ENCODE assay signal across 9 cellular contexts in genomic region chr1:154983776-154984466, GRCh38. TPM values are rescaled to one million over a fixed set of nuclear protein-coding genes. Genes with fewer than 3 reads are reported as not detected.
DNase-seq lines count a peak whose midpoint lies in the region; ATAC-seq and TF ChIP-seq lines count a peak whose summit lies in the region.
"Had no signal": no experiment of that assay in that cellular context is flagged by ENCODE, and none has a peak within 500 bp of the region (broad histone marks: within the 10 kb centered on the region; RNA-seq: fewer than 3 reads in every experiment).

No MANE protein-coding gene starts in this region.

- H4K91ac ChIP-seq in neuronal stem cell (ENCODE audit: low read depth, low read length, poor library complexity) = no peak overlapping the region

- peaks cover 42% of the 10 kb centered on the region for H3K4me1 Mint-ChIP-seq in stimulated activated naive CD8-positive, alpha-beta T cell treated with anti-CD3 and anti-CD28 coated beads, Interleukin-15, amount 100 ng/mL, for 72 hours

- H3K4me2 ChIP-seq in neuronal stem cell (ENCODE audit: insufficient read depth, low read length, poor library complexity, severe bottlenecking) = peak overlapping the region; percentile 84

- H3K36me3 ChIP-seq in endocrine pancreas (ENCODE audit: control insufficient read depth, insufficient read depth, low read length) (no peaks in the 10 kb centered on the region), neuronal stem cell (replicated peaks in 1 of 2; ENCODE audit: control insufficient read depth in 2 of 2, insufficient read depth in 2 of 2, low read length in 2 of 2) (peaks cover 22 to 62% of the 10 kb centered on the region in 2 donors)

- peak overlapping the region; percentile 26 for H3K4ac ChIP-seq in neuronal stem cell (ENCODE audit: low read length)

- no peak overlapping the region for H2BK15ac ChIP-seq in neuronal stem cell (ENCODE audit: low read length)

- no peak overlapping the region for H3K14ac ChIP-seq in neuronal stem cell (ENCODE audit: low read length)

- no peak for ATAC-seq in stimulated activated naive CD8-positive, alpha-beta T cell treated with anti-CD3 and anti-CD28 coated beads, Interleukin-15, amount 100 ng/mL, for 72 hours
- ATAC-seq in HG02981 (IDR thresholded peaks at IDR 0.05; ENCODE audit: unreplicated experiment) (no peak), HG02763 (IDR thresholded peaks at IDR 0.05; ENCODE audit: unreplicated experiment) (no peak)

- H3K27ac ChIP-seq in C4-2B (peak overlapping the region; percentile 82), neuronal stem cell (replicated peaks; ENCODE audit: low read length) (no peak overlapping the region), caudate nucleus (ENCODE audit: low read depth, low read length) (no peak overlapping the region)

- no peak overlapping the region for H2BK120ac ChIP-seq in neuronal stem cell (ENCODE audit: low read depth, low read length)

- no peak overlapping the region for H3K18ac ChIP-seq in neuronal stem cell (ENCODE audit: low read length)

- H3K27me3 Mint-ChIP-seq in stimulated activated naive CD8-positive, alpha-beta T cell treated with anti-CD3 and anti-CD28 coated beads, Interleukin-15, amount 100 ng/mL, for 72 hours = no peaks in the 10 kb centered on the region
- H3K27me3 Mint-ChIP-seq: activated naive CD8-positive, alpha-beta T cell treated with anti-CD3 and anti-CD28 coated beads, Interleukin-2, amount 10 ng/mL, durations not matched to agents 7 days and 5 days had no signal

- no peaks in the 10 kb centered on the region for H3K4me1 ChIP-seq in endocrine pancreas (ENCODE audit: control insufficient read depth, insufficient read depth, low read length)
- peaks cover 1 to 5% of the 10 kb centered on the region in 2 donors for H3K4me1 ChIP-seq in neuronal stem cell (ENCODE audit: control insufficient read depth in 2 of 2, insufficient read depth in 1 of 2, low read depth in 1 of 2, low read length in 2 of 2)

- H3K79me1 ChIP-seq in neuronal stem cell (ENCODE audit: low read depth, low read length) = peaks cover 12% of the 10 kb centered on the region

- peak overlapping the region; percentile 58 for H3K9ac ChIP-seq in endocrine pancreas (ENCODE audit: control insufficient read depth, insufficient read depth, low read length)
- peak overlapping the region; percentile 82 for H3K9ac ChIP-seq in neuronal stem cell (ENCODE audit: low read depth, low read length, poor library complexity)

- H3K4me3 ChIP-seq in LNCaP clone FGC (ENCODE audit: low read depth, low read length) (peak overlapping the region; percentile 74), endocrine pancreas (ENCODE audit: control insufficient read depth, insufficient read depth, low read length) (peak overlapping the region; percentile 81), neuronal stem cell (ENCODE audit: low read length in 2 of 2) (peak overlapping the region; percentile 73 to 89)

- no peaks in the 10 kb centered on the region for H3K9me3 Mint-ChIP-seq in stimulated activated naive CD8-positive, alpha-beta T cell treated with anti-CD3 and anti-CD28 coated beads, Interleukin-15, amount 100 ng/mL, for 72 hours
- H3K9me3 Mint-ChIP-seq: activated naive CD8-positive, alpha-beta T cell treated with anti-CD3 and anti-CD28 coated beads, Interleukin-2, amount 10 ng/mL, durations not matched to agents 7 days and 5 days had no signal

- no peaks in the 10 kb centered on the region for H3K27me3 ChIP-seq in endocrine pancreas (ENCODE audit: control insufficient read depth, insufficient read depth, low read length)
- H3K27me3 ChIP-seq in neuronal stem cell (ENCODE audit: control insufficient read depth in 3 of 3, insufficient read depth in 3 of 3, low read depth in 1 of 3, low read length in 3 of 3) = no peaks in the 10 kb centered on the region

- no peak overlapping the region for H3K4me3 Mint-ChIP-seq in stimulated activated naive CD8-positive, alpha-beta T cell treated with anti-CD3 and anti-CD28 coated beads, Interleukin-15, amount 100 ng/mL, for 72 hours
- H3K4me3 Mint-ChIP-seq: activated naive CD8-positive, alpha-beta T cell treated with anti-CD3 and anti-CD28 coated beads, Interleukin-2, amount 10 ng/mL, durations not matched to agents 7 days and 5 days had no signal

- H2AK5ac ChIP-seq in neuronal stem cell (ENCODE audit: low read depth, low read length) = peak overlapping the region; percentile 59

- H2AFZ ChIP-seq in neuronal stem cell (ENCODE audit: low read length) = peak overlapping the region; percentile 55

- no peaks in the 10 kb centered on the region for H3K9me3 ChIP-seq in endocrine pancreas (ENCODE audit: control insufficient read depth, low read length)
- H3K9me3 ChIP-seq in neuronal stem cell (replicated peaks in 1 of 2; ENCODE audit: control insufficient read depth in 2 of 2, insufficient read depth in 1 of 2, low read depth in 1 of 2, low read length in 2 of 2) = no peaks in the 10 kb centered on the region

- TF ChIP-seq CTCF in C4-2B (conservative IDR thresholded peaks at IDR 0.05) = no peak
- TF ChIP-seq CTCF in LNCaP clone FGC (IDR thresholded peaks at IDR 0.05; ENCODE audit: control insufficient read depth, extremely low read depth, insufficient read depth) = no peak

- peak overlapping the region; percentile 11 for H3K23ac ChIP-seq in neuronal stem cell (ENCODE audit: low read depth, low read length, poor library complexity)

- H2BK12ac ChIP-seq in neuronal stem cell (ENCODE audit: low read length) = no peak overlapping the region

- no peak for DNase-seq in LNCaP clone FGC (ENCODE audit: low read depth)
- no peak for DNase-seq in neuronal stem cell (ENCODE audit: low spot score)
- DNase-seq in stimulated activated naive CD8-positive, alpha-beta T cell treated with anti-CD3 and anti-CD28 coated beads, Interleukin-15, amount 100 ng/mL, for 72 hours = no peak
- DNase-seq in caudate nucleus (lab: John Stamatoyannopoulos, UW) = no peak
- DNase-seq: activated naive CD8-positive, alpha-beta T cell treated with anti-CD3 and anti-CD28 coated beads, Interleukin-2, amount 10 ng/mL, durations not matched to agents 7 days and 5 days had no signal

- H3K27ac Mint-ChIP-seq in stimulated activated naive CD8-positive, alpha-beta T cell treated with anti-CD3 and anti-CD28 coated beads, Interleukin-15, amount 100 ng/mL, for 72 hours = peak overlapping the region in 1 of 2 donors; percentile 37
- H3K27ac Mint-ChIP-seq: activated naive CD8-positive, alpha-beta T cell treated with anti-CD3 and anti-CD28 coated beads, Interleukin-2, amount 10 ng/mL, durations not matched to agents 7 days and 5 days had no signal

- no peak overlapping the region for H2BK5ac ChIP-seq in neuronal stem cell (ENCODE audit: low read length)

- no CpG with 5 or more reads among the region's 17 CpGs for WGBS in neuronal stem cell (ENCODE audit: extremely low coverage in 2 of 2, insufficient read length in 2 of 2, insufficient replicate concordance in 1 of 2), 2 donors

- no peak overlapping the region for H4K8ac ChIP-seq in neuronal stem cell (ENCODE audit: low read depth, low read length)

RNA-seq across cellular contexts. Expression of gene FLAD1, which starts 0.8 kb away (rescaled TPM):
- polyA plus RNA-seq in neuronal stem cell (2013, experiment 1 of 2) = 42.3 TPM
- polyA plus RNA-seq in neuronal stem cell (2013, experiment 2 of 2) = 41.1 TPM

RNA-seq across cellular contexts. Expression of gene CKS1B, which starts 9.4 kb away (rescaled TPM):
- 629 TPM for polyA plus RNA-seq in neuronal stem cell (2013, experiment 1 of 2)
- polyA plus RNA-seq in neuronal stem cell (2013, experiment 2 of 2) = 633 TPM

RNA-seq across cellular contexts. Expression of gene LENEP, which starts 9.5 kb away (rescaled TPM):
- not detected for polyA plus RNA-seq in neuronal stem cell (2013, experiment 1 of 2)
- polyA plus RNA-seq in neuronal stem cell (2013, experiment 2 of 2) = 0.10 TPM

RNA-seq across cellular contexts. Expression of gene SHC1, which starts 13.4 kb away (rescaled TPM):
- 95.8 TPM for polyA plus RNA-seq in neuronal stem cell (2013, experiment 1 of 2)
- polyA plus RNA-seq in neuronal stem cell (2013, experiment 2 of 2) = 97.1 TPM

RNA-seq across cellular contexts. Expression of gene ZBTB7B, which starts 18.7 kb away (rescaled TPM):
- polyA plus RNA-seq in neuronal stem cell (2013, experiment 1 of 2) = 5.5 TPM
- 5.6 TPM for polyA plus RNA-seq in neuronal stem cell (2013, experiment 2 of 2)
